ENCODE assay signal across 8 cellular contexts in genomic region chr3:179146911-179147570, GRCh38. TPM values are rescaled to one million over a fixed set of nuclear protein-coding genes. Genes with fewer than 3 reads are reported as not detected.
DNase-seq lines count a peak whose midpoint lies in the region; ATAC-seq and TF ChIP-seq lines count a peak whose summit lies in the region.

No MANE protein-coding gene starts in this region.

- no peaks in the 10 kb centered on the region for H3K36me3 Mint-ChIP-seq in activated CD4-positive, alpha-beta T cell treated with anti-CD3 and anti-CD28 coated beads, Interleukin-2, amount 10 ng/mL, durations not matched to agents 7 days and 5 days (ENCODE audit: low read depth)
- no peaks in the 10 kb centered on the region for H3K36me3 Mint-ChIP-seq in nephron progenitor cell (ENCODE audit: low read depth)

- H3K27me3 Mint-ChIP-seq in activated CD4-positive, alpha-beta T cell treated with anti-CD3 and anti-CD28 coated beads, Interleukin-2, amount 10 ng/mL, durations not matched to agents 7 days and 5 days, result peaks cover 18% of the 10 kb centered on the region
- no peaks in the 10 kb centered on the region for H3K27me3 Mint-ChIP-seq in nephron progenitor cell (ENCODE audit: low read depth, poor library complexity)

- no peak overlapping the region for H3K27ac Mint-ChIP-seq in activated CD4-positive, alpha-beta T cell treated with anti-CD3 and anti-CD28 coated beads, Interleukin-2, amount 10 ng/mL, durations not matched to agents 7 days and 5 days
- no peak overlapping the region for H3K27ac Mint-ChIP-seq in nephron progenitor cell

- peak overlapping the region; percentile 87 for H3K4me3 ChIP-seq in fibroblast of villous mesenchyme (ENCODE audit: low read depth, low read length)

- no peak overlapping the region for H3K4me3 Mint-ChIP-seq in activated CD4-positive, alpha-beta T cell treated with anti-CD3 and anti-CD28 coated beads, Interleukin-2, amount 10 ng/mL, durations not matched to agents 7 days and 5 days
- H3K4me3 Mint-ChIP-seq in nephron progenitor cell, result no peak overlapping the region

- ATAC-seq in GM18868 (IDR thresholded peaks at IDR 0.05; ENCODE audit: unreplicated experiment) (peak; percentile 34), HG03280 (IDR thresholded peaks at IDR 0.05; ENCODE audit: unreplicated experiment) (peak; percentile 23)

- POLR2A ChIA-PET in activated CD4-positive, alpha-beta T cell treated with anti-CD3 and anti-CD28 coated beads, Interleukin-2, amount 10 ng/mL, durations not matched to agents 7 days and 5 days (lab: Charles Lee), result no interaction called here

- H3K9me3 Mint-ChIP-seq in activated CD4-positive, alpha-beta T cell treated with anti-CD3 and anti-CD28 coated beads, Interleukin-2, amount 10 ng/mL, durations not matched to agents 7 days and 5 days, result no peaks in the 10 kb centered on the region
- H3K9me3 Mint-ChIP-seq in nephron progenitor cell, result no peaks in the 10 kb centered on the region

- H3K4me1 Mint-ChIP-seq in activated CD4-positive, alpha-beta T cell treated with anti-CD3 and anti-CD28 coated beads, Interleukin-2, amount 10 ng/mL, durations not matched to agents 7 days and 5 days, result peaks cover 32% of the 10 kb centered on the region
- peaks cover 41% of the 10 kb centered on the region for H3K4me1 Mint-ChIP-seq in nephron progenitor cell

- CTCF ChIA-PET in activated CD4-positive, alpha-beta T cell treated with anti-CD3 and anti-CD28 coated beads, Interleukin-2, amount 10 ng/mL, durations not matched to agents 7 days and 5 days (lab: Charles Lee), result interaction anchor here (0.6 to 1.7 kb wide), 6 partner anchors 9 to 409 kb away, joined by 3 to 5 read pairs (median 3); no protein-coding TSS in a partner anchor

- DNase-seq in CMK (ENCODE audit: low read depth), result peak; percentile 56
- DNase-seq in NCI-H2196 (lab: John Stamatoyannopoulos, UW; ENCODE audit: unreplicated experiment), result peak; percentile 77
- peak; percentile 54 for DNase-seq in activated CD4-positive, alpha-beta T cell treated with anti-CD3 and anti-CD28 coated beads, Interleukin-2, amount 10 ng/mL, durations not matched to agents 7 days and 5 days
- DNase-seq in fibroblast of villous mesenchyme (ENCODE audit: low read depth), result peak; percentile 72
- peak; percentile 21 for DNase-seq in nephron progenitor cell
- DNase-seq in NCI-H226, result no peak

- TF ChIP-seq CTCF in fibroblast of villous mesenchyme (IDR thresholded peaks at IDR 0.05; ENCODE audit: insufficient read depth, low read depth, low read length) (peak; percentile 68), nephron progenitor cell (IDR thresholded peaks at IDR 0.05) (peak; percentile 56)

RNA-seq across cellular contexts. Expression of gene PIK3CA, which starts 1.1 kb away (rescaled TPM):
- 10 to 100 TPM; 23.4 to 28.0 TPM for total RNA-seq in activated CD4-positive, alpha-beta T cell treated with anti-CD3 and anti-CD28 coated beads, Interleukin-2, amount 10 ng/mL, durations not matched to agents 7 days and 5 days
- 20.0 and 30.2 TPM in 2 replicates for total RNA-seq in fibroblast of villous mesenchyme
